Comparison of ENCODE assay signal across 1 cellular context in genomic region chr1:109290137-109290536, GRCh38.
TF ChIP-seq lines count a peak whose summit lies in the region.

No MANE protein-coding gene starts in this region.

TF ChIP-seq in HepG2, 621 proteins besides CTCF, POLR2A, EP300 and RAD21 (continued from another document and continues in another):
- TF ChIP-seq POGK (CRISPR knock-in tag; conservative IDR thresholded peaks at IDR 0.05) = no peak
- TF ChIP-seq TEAD3 (CRISPR knock-in tag; optimal IDR thresholded peaks at IDR 0.05; ENCODE audit: borderline replicate concordance) = peak; percentile 36
- no peak for TF ChIP-seq ZFP37 (CRISPR knock-in tag; IDR thresholded peaks at IDR 0.05; ENCODE audit: borderline replicate concordance)
- no peak for TF ChIP-seq PAWR (CRISPR knock-in tag; IDR thresholded peaks at IDR 0.05; ENCODE audit: borderline replicate concordance)
- TF ChIP-seq YY1 (IDR thresholded peaks at IDR 0.05; ENCODE audit: insufficient read depth, insufficient replicate concordance, low read depth, low read length) = no peak
- TF ChIP-seq HNF4A (CRISPR knock-in tag; IDR thresholded peaks at IDR 0.05) = peak; percentile 40
- no peak for TF ChIP-seq NFKBIZ (CRISPR knock-in tag; IDR thresholded peaks at IDR 0.05)
- TF ChIP-seq ZNF644 (CRISPR knock-in tag; IDR thresholded peaks at IDR 0.05; ENCODE audit: low read depth) = 0 out of 2 replicates have a peak, but pooled peaks have one; percentile 38
- TF ChIP-seq ZNF709 (CRISPR knock-in tag; IDR thresholded peaks at IDR 0.05) = no peak
- no peak for TF ChIP-seq GMEB2 (CRISPR knock-in tag; IDR thresholded peaks at IDR 0.05; ENCODE audit: low read depth)
- TF ChIP-seq ZNF121 (CRISPR knock-in tag; IDR thresholded peaks at IDR 0.05) = no peak
- no peak for TF ChIP-seq ZNF841 (CRISPR knock-in tag; IDR thresholded peaks at IDR 0.05; ENCODE audit: borderline replicate concordance)
- TF ChIP-seq FOXA1 (IDR thresholded peaks at IDR 0.05) = no peak
- 0 out of 2 replicates have a peak, but pooled peaks have one; percentile 40 for TF ChIP-seq FOXA1 (CRISPR knock-in tag; IDR thresholded peaks at IDR 0.05)
- no peak for TF ChIP-seq ZBTB3 (CRISPR knock-in tag; IDR thresholded peaks at IDR 0.05; ENCODE audit: borderline replicate concordance, low read depth)
- no peak for TF ChIP-seq RARG (CRISPR knock-in tag; IDR thresholded peaks at IDR 0.05; ENCODE audit: low read depth)
- TF ChIP-seq ZNF256 (CRISPR knock-in tag; conservative IDR thresholded peaks at IDR 0.05) = no peak
- no peak for TF ChIP-seq ZSCAN21 (CRISPR knock-in tag; IDR thresholded peaks at IDR 0.05; ENCODE audit: borderline replicate concordance)
- TF ChIP-seq ZNF281 (CRISPR knock-in tag; IDR thresholded peaks at IDR 0.05; ENCODE audit: borderline replicate concordance) = peak; percentile 51; the same call in 1 of the 2 replicates
- no peak for TF ChIP-seq TCF7L2 (IDR thresholded peaks at IDR 0.05; ENCODE audit: low read depth, low read length)
- TF ChIP-seq ZNF674 (CRISPR knock-in tag; IDR thresholded peaks at IDR 0.05; ENCODE audit: low read depth) = no peak
- TF ChIP-seq GPN1 (CRISPR knock-in tag; IDR thresholded peaks at IDR 0.05; ENCODE audit: borderline replicate concordance) = no peak
- no peak for TF ChIP-seq SKI (IDR thresholded peaks at IDR 0.05; ENCODE audit: partially characterized antibody)
- no peak for TF ChIP-seq CHCHD3 (CRISPR knock-in tag; IDR thresholded peaks at IDR 0.05)
- TF ChIP-seq, protein P1, sequence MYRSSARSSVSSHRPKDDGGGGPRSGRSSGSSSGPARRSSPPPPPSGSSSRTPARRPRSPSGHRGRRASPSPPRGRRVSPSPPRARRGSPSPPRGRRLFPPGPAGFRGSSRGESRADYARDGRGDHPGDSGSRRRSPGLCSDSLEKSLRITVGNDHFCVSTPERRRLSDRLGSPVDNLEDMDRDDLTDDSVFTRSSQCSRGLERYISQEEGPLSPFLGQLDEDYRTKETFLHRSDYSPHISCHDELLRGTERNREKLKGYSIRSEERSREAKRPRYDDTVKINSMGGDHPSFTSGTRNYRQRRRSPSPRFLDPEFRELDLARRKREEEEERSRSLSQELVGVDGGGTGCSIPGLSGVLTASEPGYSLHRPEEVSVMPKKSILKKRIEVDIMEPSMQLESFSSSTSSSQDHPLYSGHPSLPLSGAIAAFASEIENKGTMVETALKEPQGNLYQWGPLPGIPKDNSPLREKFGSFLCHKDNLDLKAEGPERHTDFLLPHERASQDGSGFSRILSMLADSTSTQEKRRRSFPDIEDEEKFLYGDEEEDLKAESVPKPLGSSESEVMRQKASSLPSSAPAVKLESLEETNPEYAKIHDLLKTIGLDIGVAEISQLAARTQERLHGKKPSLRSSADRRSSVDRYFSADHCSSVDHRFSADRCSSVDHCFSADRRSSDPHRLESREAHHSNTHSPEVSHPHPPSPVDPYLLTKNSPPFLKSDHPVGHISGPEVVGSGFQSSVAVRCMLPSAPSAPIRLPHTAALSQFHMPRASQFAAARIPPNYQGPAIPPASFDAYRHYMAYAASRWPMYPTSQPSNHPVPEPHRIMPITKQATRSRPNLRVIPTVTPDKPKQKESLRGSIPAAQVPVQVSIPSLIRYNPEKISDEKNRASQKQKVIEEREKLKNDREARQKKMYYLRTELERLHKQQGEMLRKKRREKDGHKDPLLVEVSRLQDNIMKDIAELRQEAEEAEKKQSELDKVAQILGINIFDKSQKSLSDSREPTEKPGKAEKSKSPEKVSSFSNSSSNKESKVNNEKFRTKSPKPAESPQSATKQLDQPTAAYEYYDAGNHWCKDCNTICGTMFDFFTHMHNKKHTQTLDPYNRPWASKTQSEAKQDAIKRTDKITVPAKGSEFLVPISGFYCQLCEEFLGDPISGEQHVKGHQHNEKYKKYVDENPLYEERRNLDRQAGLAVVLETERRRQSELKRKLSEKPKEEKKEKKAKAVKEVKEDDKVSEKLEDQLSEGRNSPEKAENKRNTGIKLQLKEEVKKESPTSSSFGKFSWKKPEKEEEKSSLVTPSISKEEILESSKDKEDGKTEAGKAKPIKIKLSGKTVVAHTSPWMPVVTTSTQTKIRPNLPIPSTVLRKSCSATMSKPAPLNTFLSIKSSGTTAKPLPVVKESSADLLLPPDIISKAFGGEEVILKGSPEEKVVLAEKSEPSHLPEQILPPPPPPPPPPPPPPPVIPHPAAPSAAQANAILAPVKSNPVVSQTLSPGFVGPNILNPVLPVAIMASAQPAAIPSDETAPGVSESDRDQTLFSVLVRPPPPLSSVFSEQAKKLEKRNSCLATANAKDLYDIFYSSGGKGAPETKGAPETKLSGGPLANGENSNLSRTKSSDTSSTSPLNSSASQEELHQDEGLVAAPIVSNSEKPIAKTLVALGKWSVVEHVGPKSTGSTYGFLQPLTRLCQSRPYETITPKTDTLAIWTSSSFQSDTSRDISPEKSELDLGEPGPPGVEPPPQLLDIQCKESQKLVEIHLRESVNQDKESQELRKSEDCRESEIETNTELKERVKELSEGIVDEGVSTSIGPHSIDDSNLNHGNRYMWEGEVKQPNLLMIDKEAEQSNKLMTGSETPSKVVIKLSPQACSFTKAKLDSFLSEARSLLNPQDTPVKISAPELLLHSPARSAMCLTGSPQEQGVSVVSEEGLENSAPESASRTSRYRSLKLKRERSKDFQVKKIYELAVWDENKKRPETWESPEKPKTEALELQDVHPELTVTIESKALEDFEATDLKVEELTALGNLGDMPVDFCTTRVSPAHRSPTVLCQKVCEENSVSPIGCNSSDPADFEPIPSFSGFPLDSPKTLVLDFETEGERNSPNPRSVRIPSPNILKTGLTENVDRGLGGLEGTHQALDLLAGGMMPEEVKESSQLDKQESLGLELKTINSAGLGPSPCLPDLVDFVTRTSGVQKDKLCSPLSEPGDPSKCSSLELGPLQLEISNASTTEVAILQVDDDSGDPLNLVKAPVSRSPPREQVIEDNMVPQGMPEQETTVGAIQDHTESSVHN (CRISPR knock-in tag; IDR thresholded peaks at IDR 0.05) = no peak
- no peak for TF ChIP-seq XBP1 (CRISPR knock-in tag; IDR thresholded peaks at IDR 0.05)
- no peak for TF ChIP-seq ZNF441 (CRISPR knock-in tag; IDR thresholded peaks at IDR 0.05; ENCODE audit: borderline replicate concordance)
- TF ChIP-seq ZUFSP (CRISPR knock-in tag; IDR thresholded peaks at IDR 0.05; ENCODE audit: borderline replicate concordance) = no peak
- TF ChIP-seq TBL1XR1 (IDR thresholded peaks at IDR 0.05; ENCODE audit: borderline replicate concordance, low read length, partially characterized antibody) = no peak
- no peak for TF ChIP-seq PAX8 (CRISPR knock-in tag; IDR thresholded peaks at IDR 0.05; ENCODE audit: borderline replicate concordance)
- no peak for TF ChIP-seq GTF3A (CRISPR knock-in tag; conservative IDR thresholded peaks at IDR 0.05)
- TF ChIP-seq ZKSCAN8 (CRISPR knock-in tag; IDR thresholded peaks at IDR 0.05; ENCODE audit: borderline replicate concordance) = no peak
- TF ChIP-seq ZFY (CRISPR knock-in tag; IDR thresholded peaks at IDR 0.05) = no peak
- no peak for TF ChIP-seq SP4 (CRISPR knock-in tag; IDR thresholded peaks at IDR 0.05)
- TF ChIP-seq, protein P2, sequence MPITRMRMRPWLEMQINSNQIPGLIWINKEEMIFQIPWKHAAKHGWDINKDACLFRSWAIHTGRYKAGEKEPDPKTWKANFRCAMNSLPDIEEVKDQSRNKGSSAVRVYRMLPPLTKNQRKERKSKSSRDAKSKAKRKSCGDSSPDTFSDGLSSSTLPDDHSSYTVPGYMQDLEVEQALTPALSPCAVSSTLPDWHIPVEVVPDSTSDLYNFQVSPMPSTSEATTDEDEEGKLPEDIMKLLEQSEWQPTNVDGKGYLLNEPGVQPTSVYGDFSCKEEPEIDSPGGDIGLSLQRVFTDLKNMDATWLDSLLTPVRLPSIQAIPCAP (CRISPR knock-in tag; IDR thresholded peaks at IDR 0.05; ENCODE audit: low read depth) = no peak
- no peak for TF ChIP-seq MAF1 (CRISPR knock-in tag; IDR thresholded peaks at IDR 0.05; ENCODE audit: borderline replicate concordance)
- no peak for TF ChIP-seq THYN1 (CRISPR knock-in tag; IDR thresholded peaks at IDR 0.05; ENCODE audit: borderline replicate concordance, low read depth)
- TF ChIP-seq PAXIP1 (CRISPR knock-in tag; conservative IDR thresholded peaks at IDR 0.05) = peak; percentile 59; the same call in 1 of the 2 replicates
- peak; percentile 45; the same call in 1 of the 2 replicates for TF ChIP-seq ZNF652 (CRISPR knock-in tag; IDR thresholded peaks at IDR 0.05; ENCODE audit: borderline replicate concordance, low read depth)
- no peak for TF ChIP-seq KLF15 (CRISPR knock-in tag; IDR thresholded peaks at IDR 0.05; ENCODE audit: borderline replicate concordance)
- TF ChIP-seq CREM (IDR thresholded peaks at IDR 0.05) = no peak
- no peak for TF ChIP-seq CREM (CRISPR knock-in tag; IDR thresholded peaks at IDR 0.05)
